8 cellular contexts compared by ENCODE assay signal in genomic region chr17:82917656-82918345, GRCh38.
DNase-seq lines count a peak whose midpoint lies in the region; ATAC-seq and TF ChIP-seq lines count a peak whose summit lies in the region.

No MANE protein-coding gene starts in this region.

- TF ChIP-seq EP300 in stomach (IDR thresholded peaks at IDR 0.05): no peak

- no peak overlapping the region for H3K4me2 ChIP-seq in mammary epithelial cell (ENCODE audit: insufficient read depth, low read depth, low read length)

- no peaks in the 10 kb centered on the region for H3K9me3 ChIP-seq in mammary epithelial cell (replicated peaks; ENCODE audit: insufficient read depth, low read length)
- no peaks in the 10 kb centered on the region for H3K9me3 ChIP-seq in stomach

- H3K4me1 Mint-ChIP-seq in MCF 10A (ENCODE audit: insufficient read depth, unreplicated experiment) (no peaks in the 10 kb centered on the region), type B pancreatic cell (ENCODE audit: unreplicated experiment) (peaks cover 8% of the 10 kb centered on the region)

- TF ChIP-seq CTCF in MCF 10A (IDR thresholded peaks at IDR 0.05; ENCODE audit: unreplicated experiment) (no peak), mammary epithelial cell (conservative IDR thresholded peaks at IDR 0.05 in 1 of 2, IDR thresholded peaks at IDR 0.05 in 1 of 2; ENCODE audit: extremely low read depth in 1 of 2, insufficient read depth in 1 of 2, low read depth in 1 of 2, low read length in 2 of 2) (peak in 1 of 2 donors; percentile 29), foreskin fibroblast (IDR thresholded peaks at IDR 0.05; ENCODE audit: low read depth, low read length) (peak; percentile 41), type B pancreatic cell (conservative IDR thresholded peaks at IDR 0.05) (peak; percentile 58), stomach (IDR thresholded peaks at IDR 0.05) (peak in 3 of 7 experiments; percentile 15 to 38 (median 18))

- intact Hi-C loops in MCF 10A (cut with micrococcal nuclease): no loop called here
- intact Hi-C loops in mammary epithelial cell (cut with micrococcal nuclease): no loop called here
- intact Hi-C loops in stomach (cut with DNase I; ENCODE audit: low total_unique reads): no loop called here

- H3K4me3 Mint-ChIP-seq in MCF 10A (ENCODE audit: unreplicated experiment) (no peak overlapping the region), type B pancreatic cell (no peak overlapping the region)

- BruUV-seq in MCF 10A (replicated peaks; lab: Mats Ljungman, UMichigan) (no TSS peak), mammary epithelial cell (replicated peaks; lab: Mats Ljungman, UMichigan) (no TSS peak)

- H4K20me1 ChIP-seq in mammary epithelial cell (ENCODE audit: insufficient read depth, low read length): no peaks in the 10 kb centered on the region

- DNase-seq in MCF 10A (ENCODE audit: unreplicated experiment): peak; percentile 13
- DNase-seq in mammary epithelial cell: no peak
- DNase-seq in activated CD4-positive, alpha-beta T cell treated with anti-CD3 and anti-CD28 coated beads for 4 hours: peak; percentile 20 to 30
- DNase-seq in foreskin fibroblast: peak in 1 of 2 donors; percentile 27
- no peak for DNase-seq in type B pancreatic cell (ENCODE audit: extremely low spot score, unreplicated experiment)
- no peak for DNase-seq in NCI-H2171 (lab: John Stamatoyannopoulos, UW)
- no peak for DNase-seq in stomach

- no peak overlapping the region for H3K27ac Mint-ChIP-seq in MCF 10A (ENCODE audit: low read depth, unreplicated experiment)
- H3K27ac Mint-ChIP-seq in type B pancreatic cell: no peak overlapping the region

- no peaks in the 10 kb centered on the region for H3K79me2 ChIP-seq in mammary epithelial cell (ENCODE audit: insufficient read depth, low read length)

- in situ Hi-C loops in mammary epithelial cell (cut with MboI; ENCODE audit: low sequenced_read_pairs in 2 of 2): no loop called here

- TF ChIP-seq POLR2A in stomach (IDR thresholded peaks at IDR 0.05): no peak

- ATAC-seq in HG03045 (IDR thresholded peaks at IDR 0.05; ENCODE audit: unreplicated experiment): no peak

- CTCF ChIA-PET in MCF 10A (lab: Yijun Ruan, JAX) (interaction anchor here (0.7 to 1.5 kb wide), 2 partner anchors 11 to 93 kb away, joined by 3 read pairs; no protein-coding TSS in a partner anchor), mammary epithelial cell (lab: Charles Lee; ENCODE audit: low non-redundant PET) (no interaction called here)

- H3K27me3 ChIP-seq in mammary epithelial cell (ENCODE audit: insufficient read depth, low read length): no peaks in the 10 kb centered on the region
- no peaks in the 10 kb centered on the region for H3K27me3 ChIP-seq in stomach

- WGBS in mammary epithelial cell (ENCODE audit: low coverage, missing lambda C conversion rate): 88% methylated on average over 18 of the region's 22 CpGs
- WGBS in stomach, 5 donors: 79 to 84% (median 80%) methylated on average over 22 of the region's 22 CpGs

- H3K4me1 ChIP-seq in mammary epithelial cell (ENCODE audit: insufficient read depth, low read length) (no peaks in the 10 kb centered on the region), stomach (peaks cover 0 to 12% (median 9%) of the 10 kb centered on the region in 4 donors)

- no peak overlapping the region for H2AFZ ChIP-seq in mammary epithelial cell (ENCODE audit: low read depth, low read length)

- POLR2A ChIA-PET in MCF 10A (lab: Yijun Ruan, JAX): no interaction called here

- H3K36me3 Mint-ChIP-seq in MCF 10A (ENCODE audit: insufficient read depth, unreplicated experiment) (peaks cover 35% of the 10 kb centered on the region), type B pancreatic cell (peaks cover 14% of the 10 kb centered on the region)

- no peaks in the 10 kb centered on the region for H3K27me3 Mint-ChIP-seq in MCF 10A (ENCODE audit: insufficient read depth, unreplicated experiment)
- H3K27me3 Mint-ChIP-seq in type B pancreatic cell: no peaks in the 10 kb centered on the region

- dilution Hi-C loops in mammary epithelial cell (cut with HindIII; ENCODE audit: low sequenced_read_pairs): no loop called here

- H3K36me3 ChIP-seq in mammary epithelial cell (ENCODE audit: insufficient read depth, low read length) (no peaks in the 10 kb centered on the region), stomach (peaks cover 0 to 70% (median 55%) of the 10 kb centered on the region in 4 donors)

- H3K9me3 Mint-ChIP-seq in MCF 10A (ENCODE audit: unreplicated experiment) (no peaks in the 10 kb centered on the region), type B pancreatic cell (no peaks in the 10 kb centered on the region)

- H3K4me3 ChIP-seq in mammary epithelial cell (replicated peaks in 1 of 3; ENCODE audit: insufficient read depth in 1 of 3, low read depth in 2 of 3, low read length in 3 of 3): no peak overlapping the region
- H3K4me3 ChIP-seq in foreskin fibroblast (ENCODE audit: low read depth in 1 of 2, low read length in 2 of 2): no peak overlapping the region
- no peak overlapping the region for H3K4me3 ChIP-seq in stomach

- H3K9ac ChIP-seq in mammary epithelial cell (ENCODE audit: insufficient read depth, low read length): no peak overlapping the region

- no peak overlapping the region for H3K27ac ChIP-seq in mammary epithelial cell (ENCODE audit: insufficient read depth, low read depth, low read length)
- H3K27ac ChIP-seq in stomach: no peak overlapping the region

Comparison
In these comparisons a context has a peak if more than half of its experiments do, and no peak if none do; other contexts are left out.
1. DNase-seq: peak in MCF 10A (single experiment) and activated CD4-positive, alpha-beta T cell treated with anti-CD3 and anti-CD28 coated beads for 4 hours (2 of 2); none in mammary epithelial cell (single experiment), type B pancreatic cell (single experiment), NCI-H2171 (single experiment) and stomach (single experiment).